25 cellular contexts compared by ENCODE assay signal in genomic region chr2:77831068-77831467, GRCh38.
"Had no signal": no experiment of that assay in that cellular context is flagged by ENCODE, and none has a peak within 500 bp of the region (broad histone marks: within the 10 kb centered on the region; RNA-seq: fewer than 3 reads in every experiment).

No MANE protein-coding gene starts in this region.

- H3K9me3 ChIP-seq: Peyer's patch, SK-N-SH had no signal

- H3K27me3 ChIP-seq: cardiac muscle cell, Peyer's patch, SJCRH30 had no signal

- ATAC-seq: activated CD4-positive, alpha-beta T cell treated with anti-CD3 and anti-CD28 coated beads for 36 hours; activated T-helper 17 cell treated with anti-CD3 and anti-CD28 coated beads, Interleukin-2, amount 50 U/mL, for 72 hours had no signal

- DNase-seq: activated CD4-positive, alpha-beta memory T cell treated with anti-CD3 and anti-CD28 coated beads, Interleukin-2, amount 10 ng/mL, durations not matched to agents 7 days and 5 days; activated CD4-positive, alpha-beta T cell treated with anti-CD3 and anti-CD28 coated beads for 36 hours; activated CD4-positive, alpha-beta T cell treated with anti-CD3 and anti-CD28 coated beads, Interleukin-2, amount 50 U/mL, for 1 hour; activated gamma-delta T cell; activated naive CD4-positive, alpha-beta T cell treated with anti-CD3 and anti-CD28 coated beads for 36 hours; activated T-cell treated with anti-CD3 and anti-CD28 coated beads for 4 hours; activated T-cell treated with anti-CD3 and anti-CD28 coated beads, Interleukin-2, amount 50 U/mL, for 48 hours; amygdala; MV-4-11; NCI-H1092 treated with DMSO at 0.1 percent for 48 hours; NCI-H1436; NCI-H1694 treated with DMSO at 0.1 percent for 48 hours; NCI-H2029 treated with DMSO at 0.1 percent for 48 hours; NCI-H446; NCI-H524; Peyer's patch; Right ventricle myocardium superior; SJCRH30; SK-N-SH; T-helper 1 cell had no signal

- H3K4me3 ChIP-seq: cardiac muscle cell, Peyer's patch, SJCRH30 had no signal

- H3K4me2 ChIP-seq: SK-N-SH had no signal

- H3K27ac ChIP-seq: cardiac muscle cell, Peyer's patch, RWPE1, SJCRH30, VCaP had no signal

- FAIRE-seq: astrocyte had no signal

- H3K4me1 ChIP-seq: SJCRH30 had no signal

- H3K9ac ChIP-seq: SK-N-SH had no signal

- H3K36me3 ChIP-seq: cardiac muscle cell, Peyer's patch, SJCRH30 had no signal
